ENCODE assay signal across 1 cellular context in genomic region chr2:120456867-120457266, GRCh38.
TF ChIP-seq lines count a peak whose summit lies in the region.

No MANE protein-coding gene starts in this region.

TF ChIP-seq in HCT116, 20 proteins besides CTCF, POLR2A, EP300 and RAD21 (continued from another document):
- TF ChIP-seq, protein P1, sequence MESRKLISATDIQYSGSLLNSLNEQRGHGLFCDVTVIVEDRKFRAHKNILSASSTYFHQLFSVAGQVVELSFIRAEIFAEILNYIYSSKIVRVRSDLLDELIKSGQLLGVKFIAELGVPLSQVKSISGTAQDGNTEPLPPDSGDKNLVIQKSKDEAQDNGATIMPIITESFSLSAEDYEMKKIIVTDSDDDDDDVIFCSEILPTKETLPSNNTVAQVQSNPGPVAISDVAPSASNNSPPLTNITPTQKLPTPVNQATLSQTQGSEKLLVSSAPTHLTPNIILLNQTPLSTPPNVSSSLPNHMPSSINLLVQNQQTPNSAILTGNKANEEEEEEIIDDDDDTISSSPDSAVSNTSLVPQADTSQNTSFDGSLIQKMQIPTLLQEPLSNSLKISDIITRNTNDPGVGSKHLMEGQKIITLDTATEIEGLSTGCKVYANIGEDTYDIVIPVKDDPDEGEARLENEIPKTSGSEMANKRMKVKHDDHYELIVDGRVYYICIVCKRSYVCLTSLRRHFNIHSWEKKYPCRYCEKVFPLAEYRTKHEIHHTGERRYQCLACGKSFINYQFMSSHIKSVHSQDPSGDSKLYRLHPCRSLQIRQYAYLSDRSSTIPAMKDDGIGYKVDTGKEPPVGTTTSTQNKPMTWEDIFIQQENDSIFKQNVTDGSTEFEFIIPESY (IDR thresholded peaks at IDR 0.05; ENCODE audit: extremely low read depth, insufficient replicate concordance, low read length) = no peak
- no peak for TF ChIP-seq MAX (IDR thresholded peaks at IDR 0.05)
